11 cellular contexts compared by ENCODE assay signal in genomic region chr10:126252884-126253612, GRCh38.
A peak's percentile ranks its signal among the peaks of the same experiment; 100 is the strongest.
DNase-seq lines count a peak whose midpoint lies in the region; ATAC-seq and TF ChIP-seq lines count a peak whose summit lies in the region.
"Had no signal": no experiment of that assay in that cellular context is flagged by ENCODE, and none has a peak within 500 bp of the region (broad histone marks: within the 10 kb centered on the region; RNA-seq: fewer than 3 reads in every experiment).

No MANE protein-coding gene starts in this region.

- H3K27ac ChIP-seq in SJCRH30, result peak overlapping the region; percentile 69
- peak overlapping the region; percentile 23 to 67 for H3K27ac ChIP-seq in ovary
- no peak overlapping the region for H3K27ac ChIP-seq in CD4-positive, alpha-beta memory T cell (ENCODE audit: low read depth, low read length)

- H3K36me3 ChIP-seq in SJCRH30, result no peaks in the 10 kb centered on the region
- H3K36me3 ChIP-seq in ovary, result no peaks in the 10 kb centered on the region
- no peaks in the 10 kb centered on the region for H3K36me3 ChIP-seq in CD4-positive, alpha-beta memory T cell (ENCODE audit: insufficient read depth, low read length)

- CTCF ChIA-PET in CD4-positive, alpha-beta memory T cell (lab: Charles Lee; ENCODE audit: partially characterized antibody), result no interaction called here

- ATAC-seq in HG03354 (IDR thresholded peaks at IDR 0.05; ENCODE audit: poor library complexity, severe bottlenecking, unreplicated experiment), result no peak

- 0 out of 2 replicates have a peak, but pooled peaks cover 4% of the 10 kb centered on the region for H3K4me1 ChIP-seq in SJCRH30
- peaks cover 20% of the 10 kb centered on the region for H3K4me1 ChIP-seq in ovary (ENCODE audit: insufficient read depth)
- no peaks in the 10 kb centered on the region for H3K4me1 ChIP-seq in CD4-positive, alpha-beta memory T cell (ENCODE audit: insufficient read depth, low read length)

- H3K27me3 ChIP-seq in SJCRH30, result no peaks in the 10 kb centered on the region
- H3K27me3 ChIP-seq in ovary, result no peaks in the 10 kb centered on the region
- no peaks in the 10 kb centered on the region for H3K27me3 ChIP-seq in CD4-positive, alpha-beta memory T cell (ENCODE audit: insufficient read depth, low read length)

- no peak for TF ChIP-seq POLR2A in ovary (IDR thresholded peaks at IDR 0.05)

- H3K36me3 Mint-ChIP-seq in CD4-positive, alpha-beta memory T cell, result peaks cover 0 to 3% of the 10 kb centered on the region in 2 donors

- no peak overlapping the region for H3K27ac Mint-ChIP-seq in CD4-positive, alpha-beta memory T cell
- H3K27ac Mint-ChIP-seq: dendritic cell treated with granulocyte-macrophage colony-stimulating factor and Interleukin-4, amounts not matched to agents 40 ng/mL and 50 ng/mL, for 4 days had no signal

- no peak for TF ChIP-seq CTCF in ovary (IDR thresholded peaks at IDR 0.05)

- H3K27me3 Mint-ChIP-seq in CD4-positive, alpha-beta memory T cell, result no peaks in the 10 kb centered on the region

- intact Hi-C loops in ovary (cut with DNase I), result no loop called here
- intact Hi-C loops in CD4-positive, alpha-beta memory T cell (cut with micrococcal nuclease), result no loop called here

- 21 to 40% (median 26%) methylated on average over 9 of the region's 9 CpGs for WGBS in ovary, 3 donors

- POLR2A ChIA-PET in CD4-positive, alpha-beta memory T cell (lab: Charles Lee; ENCODE audit: partially characterized antibody), result no interaction called here

- no peak overlapping the region for H3K4me3 Mint-ChIP-seq in CD4-positive, alpha-beta memory T cell
- H3K4me3 Mint-ChIP-seq: dendritic cell treated with granulocyte-macrophage colony-stimulating factor and Interleukin-4, amounts not matched to agents 40 ng/mL and 50 ng/mL, for 4 days had no signal

- DNase-seq in EH (ENCODE audit: low read depth), result peak; percentile 100
- peak; percentile 21 to 57 for DNase-seq in SJCRH30
- DNase-seq in fibroblast of peridontal ligament (ENCODE audit: extremely low read depth), result peak; percentile 100
- DNase-seq in ovary, result peak in 3 of 5 donors; percentile 63 to 77 (median 64)
- DNase-seq in CD4-positive, alpha-beta memory T cell, result no peak
- DNase-seq in NCI-H2081 (lab: John Stamatoyannopoulos, UW), result no peak
- no peak for DNase-seq in NCI-H2107 treated with DMSO at 0.1 percent for 48 hours (lab: John Stamatoyannopoulos, UW; ENCODE audit: unreplicated experiment)
- DNase-seq: DMS53, NCI-H1105 treated with DMSO at 0.1 percent for 48 hours had no signal

- no peaks in the 10 kb centered on the region for H3K4me1 Mint-ChIP-seq in CD4-positive, alpha-beta memory T cell

- H3K9me3 ChIP-seq in SJCRH30 (replicated peaks), result no peaks in the 10 kb centered on the region
- no peaks in the 10 kb centered on the region for H3K9me3 ChIP-seq in ovary
- H3K9me3 ChIP-seq in CD4-positive, alpha-beta memory T cell (ENCODE audit: control insufficient read depth in 1 of 2, low read length in 2 of 2), result no peaks in the 10 kb centered on the region

- H3K9me3 Mint-ChIP-seq in CD4-positive, alpha-beta memory T cell, result peaks cover 0 to 14% (median 4%) of the 10 kb centered on the region in 8 donors

- no peak for TF ChIP-seq EP300 in ovary (IDR thresholded peaks at IDR 0.05)

- H3K4me3 ChIP-seq in SJCRH30, result no peak overlapping the region
- no peak overlapping the region for H3K4me3 ChIP-seq in ovary
- H3K4me3 ChIP-seq in CD4-positive, alpha-beta memory T cell (ENCODE audit: low read length in 2 of 2), result no peak overlapping the region

Comparison
In these comparisons a context has a peak if more than half of its experiments do, and no peak if none do; other contexts are left out.
1. DNase-seq: peak in EH (single experiment), SJCRH30 (2 of 2), fibroblast of peridontal ligament (single experiment) and ovary (3 of 5); none in CD4-positive, alpha-beta memory T cell (0 of 5), NCI-H2081 (0 of 2) and NCI-H2107 treated with DMSO at 0.1 percent for 48 hours (single experiment).